Comparison of ENCODE assay signal across 18 cellular contexts in the genomic region with DNA sequence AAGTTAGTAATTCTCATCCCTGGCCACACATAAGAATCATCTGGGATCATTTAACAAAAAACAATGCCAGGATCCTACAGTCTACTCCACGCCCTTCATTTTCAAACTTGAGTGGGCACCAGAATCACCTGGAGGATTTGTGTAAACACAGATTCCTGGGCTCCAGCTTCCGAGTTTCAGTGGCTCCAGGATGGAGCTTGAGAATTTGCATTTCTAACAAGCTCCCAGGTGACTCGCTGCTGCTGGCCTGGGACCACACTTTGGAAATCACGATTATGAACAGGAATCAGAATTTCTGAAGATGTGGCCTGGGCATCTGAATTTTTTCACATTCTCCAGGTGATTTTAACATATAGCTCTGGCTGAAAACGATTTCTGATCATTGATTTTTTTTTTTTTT.
DNase-seq lines count a peak whose midpoint lies in the region; ATAC-seq and TF ChIP-seq lines count a peak whose summit lies in the region.
"Had no signal": no experiment of that assay in that cellular context is flagged by ENCODE, and none has a peak within 500 bp of the region (broad histone marks: within the 10 kb centered on the region; RNA-seq: fewer than 3 reads in every experiment).

No MANE protein-coding gene starts in this region.

- no peaks in the 10 kb centered on the region for H4K20me1 ChIP-seq in mammary epithelial cell (ENCODE audit: insufficient read depth, low read length)

- H3K36me3 Mint-ChIP-seq in osteocyte (ENCODE audit: unreplicated experiment), result no peaks in the 10 kb centered on the region
- H3K36me3 Mint-ChIP-seq: natural killer cell treated with Interleukin-12 subunit alpha and Interleukin-12 subunit beta and Interleukin-15 and Interleukin-18, amount 100 ng/mL, for 72 hours had no signal

- 47% methylated on average over 5 of the region's 5 CpGs for whole genome bisulfite sequencing in mammary epithelial cell (ENCODE audit: low coverage, missing lambda C conversion rate)
- 71 to 72% methylated on average over 5 of the region's 5 CpGs for WGBS in gastroesophageal sphincter (ENCODE audit: low coverage in 1 of 2), 2 donors

- H3K27ac Mint-ChIP-seq in osteocyte (ENCODE audit: unreplicated experiment), result peak overlapping the region; percentile 96
- H3K27ac Mint-ChIP-seq: H9; natural killer cell treated with Interleukin-12 subunit alpha and Interleukin-12 subunit beta and Interleukin-15 and Interleukin-18, amount 100 ng/mL, for 72 hours had no signal

- H3K4me3 ChIP-seq in breast epithelium (no peak overlapping the region), mammary epithelial cell (replicated peaks in 1 of 3; ENCODE audit: insufficient read depth in 1 of 3, low read depth in 2 of 3, low read length in 3 of 3) (no peak overlapping the region), gastroesophageal sphincter (no peak overlapping the region), upper lobe of right lung (no peak overlapping the region)

- H3K27ac ChIP-seq in breast epithelium (peak overlapping the region; percentile 60 to 91), mammary epithelial cell (ENCODE audit: insufficient read depth, low read depth, low read length) (no peak overlapping the region), gastroesophageal sphincter (peak overlapping the region in 3 of 4 donors; percentile 79 to 82 (median 82)), upper lobe of right lung (peak overlapping the region; percentile 55)
- H3K27ac ChIP-seq: 22Rv1, C4-2B had no signal

- H3K36me3 ChIP-seq in breast epithelium (no peaks in the 10 kb centered on the region), mammary epithelial cell (ENCODE audit: insufficient read depth, low read length) (no peaks in the 10 kb centered on the region), gastroesophageal sphincter (no peaks in the 10 kb centered on the region), upper lobe of right lung (no peaks in the 10 kb centered on the region)

- CTCF ChIA-PET in mammary epithelial cell (lab: Charles Lee; ENCODE audit: low non-redundant PET), result interaction anchor here (0.6 kb wide), 1 partner anchor 315 kb away, joined by 3 read pairs; no protein-coding TSS in a partner anchor

- no peak overlapping the region for H2AFZ ChIP-seq in mammary epithelial cell (ENCODE audit: low read depth, low read length)

- no peaks in the 10 kb centered on the region for H3K79me2 ChIP-seq in mammary epithelial cell (ENCODE audit: insufficient read depth, low read length)

- no peaks in the 10 kb centered on the region for H3K9me3 ChIP-seq in breast epithelium
- no peaks in the 10 kb centered on the region for H3K9me3 ChIP-seq in mammary epithelial cell (replicated peaks; ENCODE audit: insufficient read depth, low read length)
- no peaks in the 10 kb centered on the region for H3K9me3 ChIP-seq in gastroesophageal sphincter
- H3K9me3 ChIP-seq in upper lobe of right lung, result no peaks in the 10 kb centered on the region

- DNase-seq in breast epithelium (ENCODE audit: low spot score in 2 of 2) (no peak), mammary epithelial cell (no peak), osteocyte (ENCODE audit: extremely low spot score, unreplicated experiment) (no peak), upper lobe of right lung (no peak), NOMO-1 treated with dmso at 0.1 percent for 144 hours (lab: John Stamatoyannopoulos, UW; ENCODE audit: unreplicated experiment) (no peak), AG20443 (ENCODE audit: low spot score) (no peak), HuH-7 (ENCODE audit: low spot score) (no peak)
- DNase-seq: activated CD4-positive, alpha-beta T cell treated with anti-CD3 and anti-CD28 coated beads for 4 hours; activated CD8-positive, alpha-beta memory T cell treated with anti-CD3 and anti-CD28 coated beads, Interleukin-2, amount 50 U/mL, for 4 hours; activated naive CD4-positive, alpha-beta T cell; H9; NCI-H1694 treated with DMSO at 0.1 percent for 48 hours; NCI-H446; stimulated activated CD4-positive, alpha-beta T cell treated with anti-CD3 and anti-CD28 coated beads, Interleukin-1b, Interleukin-23, amount 100 ng/mL, for 48 hours had no signal

- H3K9me3 Mint-ChIP-seq in osteocyte (ENCODE audit: unreplicated experiment), result no peaks in the 10 kb centered on the region
- H3K9me3 Mint-ChIP-seq: H9; natural killer cell treated with Interleukin-12 subunit alpha and Interleukin-12 subunit beta and Interleukin-15 and Interleukin-18, amount 100 ng/mL, for 72 hours had no signal

- dilution Hi-C loops in mammary epithelial cell (cut with HindIII; ENCODE audit: low sequenced_read_pairs), result no loop called here

- ATAC-seq in gastroesophageal sphincter, result no peak
- ATAC-seq in upper lobe of right lung, result no peak
- ATAC-seq: natural killer cell treated with Interleukin-12 subunit alpha and Interleukin-12 subunit beta and Interleukin-15 and Interleukin-18, amount 100 ng/mL, for 72 hours had no signal

- TF ChIP-seq CTCF in breast epithelium (IDR thresholded peaks at IDR 0.05) (no peak), mammary epithelial cell (conservative IDR thresholded peaks at IDR 0.05 in 1 of 2, IDR thresholded peaks at IDR 0.05 in 1 of 2; ENCODE audit: extremely low read depth in 1 of 2, insufficient read depth in 1 of 2, low read depth in 1 of 2, low read length in 2 of 2) (no peak), gastroesophageal sphincter (IDR thresholded peaks at IDR 0.05) (no peak), osteocyte (IDR thresholded peaks at IDR 0.05) (no peak), upper lobe of right lung (IDR thresholded peaks at IDR 0.05) (no peak)

- H3K27me3 Mint-ChIP-seq in osteocyte (ENCODE audit: unreplicated experiment), result no peaks in the 10 kb centered on the region

- intact Hi-C loops in breast epithelium (cut with DNase I; ENCODE audit: low total_unique reads) (no loop called here), mammary epithelial cell (cut with micrococcal nuclease) (loop anchor here (10.0 kb wide), 1 partner anchor 653 kb away; no protein-coding TSS in a partner anchor), upper lobe of right lung (cut with DNase I) (no loop called here)

- H3K4me1 Mint-ChIP-seq in osteocyte (ENCODE audit: unreplicated experiment), result peaks cover 99% of the 10 kb centered on the region

- no peak for TF ChIP-seq EP300 in gastroesophageal sphincter (IDR thresholded peaks at IDR 0.05)

- no peak overlapping the region for H3K4me2 ChIP-seq in mammary epithelial cell (ENCODE audit: insufficient read depth, low read depth, low read length)

- H3K4me1 ChIP-seq in breast epithelium, result peaks cover 10 to 35% of the 10 kb centered on the region in 2 donors
- H3K4me1 ChIP-seq in mammary epithelial cell (ENCODE audit: insufficient read depth, low read length), result peaks cover 9% of the 10 kb centered on the region
- H3K4me1 ChIP-seq in gastroesophageal sphincter, result peaks cover 10 to 99% (median 42%) of the 10 kb centered on the region in 3 donors
- H3K4me1 ChIP-seq in upper lobe of right lung, result peaks cover 45% of the 10 kb centered on the region

- peak overlapping the region; percentile 44 for H3K4me3 Mint-ChIP-seq in osteocyte (ENCODE audit: unreplicated experiment)
- H3K4me3 Mint-ChIP-seq: H9; natural killer cell treated with Interleukin-12 subunit alpha and Interleukin-12 subunit beta and Interleukin-15 and Interleukin-18, amount 100 ng/mL, for 72 hours had no signal

- in situ Hi-C loops in mammary epithelial cell (cut with MboI; ENCODE audit: low sequenced_read_pairs in 2 of 2), result loop anchor here in 1 of 2 donors (5.0 kb wide), 1 partner anchor 230 kb away; no protein-coding TSS in a partner anchor

- no peak overlapping the region for H3K9ac ChIP-seq in mammary epithelial cell (ENCODE audit: insufficient read depth, low read length)

- TF ChIP-seq POLR2A in breast epithelium (IDR thresholded peaks at IDR 0.05) (no peak), gastroesophageal sphincter (IDR thresholded peaks at IDR 0.05) (no peak)

- no peaks in the 10 kb centered on the region for H3K27me3 ChIP-seq in breast epithelium
- H3K27me3 ChIP-seq in mammary epithelial cell (ENCODE audit: insufficient read depth, low read length), result no peaks in the 10 kb centered on the region
- H3K27me3 ChIP-seq in gastroesophageal sphincter, result no peaks in the 10 kb centered on the region
- no peaks in the 10 kb centered on the region for H3K27me3 ChIP-seq in upper lobe of right lung

- BruUV-seq in mammary epithelial cell (replicated peaks; lab: Mats Ljungman, UMichigan), result no TSS peak
